ENCODE assay signal across 16 cellular contexts in genomic region chr4:2068198-2068470, GRCh38.
"Had no signal": no experiment of that assay in that cellular context is flagged by ENCODE, and none has a peak within 500 bp of the region (broad histone marks: within the 10 kb centered on the region; RNA-seq: fewer than 3 reads in every experiment).

No MANE protein-coding gene starts in this region.

- H3K9me3 Mint-ChIP-seq: activated naive CD4-positive, alpha-beta T cell treated with anti-CD3 and anti-CD28 coated beads, Interleukin-2, amount 50 U/mL, for 24 hours; activated T-helper 2 cell treated with anti-CD3 and anti-CD28 coated beads, Interferon-gamma antibody, Interleukin-2, Interleukin-4, amounts not matched to agents 10 μg/mL and 5 μg/mL and 100 μg/mL, durations not matched to agents 14 hours and 24 hours and 36 hours; mesothelial cell of epicardium; stimulated activated naive B cell treated with anti-CD40 and anti-IgM and Interleukin-4, amounts not matched to agents 10 μg/mL and 1 μg/mL and 100 μg/mL, for 72 hours had no signal

- H3K79me2 ChIP-seq: parathyroid adenoma had no signal

- H3K4me1 ChIP-seq: gastrocnemius medialis, parathyroid adenoma, uterus had no signal

- H3K4me1 Mint-ChIP-seq: activated naive CD4-positive, alpha-beta T cell treated with anti-CD3 and anti-CD28 coated beads, Interleukin-2, amount 50 U/mL, for 24 hours had no signal

- H3K36me3 ChIP-seq: gastrocnemius medialis, thyroid gland, uterus had no signal

- H3K27me3 Mint-ChIP-seq: activated naive CD4-positive, alpha-beta T cell treated with anti-CD3 and anti-CD28 coated beads, Interleukin-2, amount 50 U/mL, for 24 hours had no signal

- H3K27me3 ChIP-seq: body of pancreas, thyroid gland, uterus had no signal

- ATAC-seq: body of pancreas; left colon; stimulated activated naive B cell treated with anti-CD40 and anti-IgM and Interleukin-4, amounts not matched to agents 10 μg/mL and 1 μg/mL and 100 μg/mL, for 72 hours had no signal

- H3K9me3 ChIP-seq: body of pancreas, gastrocnemius medialis, thyroid gland, uterus had no signal

- H3K36me3 Mint-ChIP-seq: activated naive CD4-positive, alpha-beta T cell treated with anti-CD3 and anti-CD28 coated beads, Interleukin-2, amount 50 U/mL, for 24 hours; mesothelial cell of epicardium; stimulated activated naive B cell treated with anti-CD40 and anti-IgM and Interleukin-4, amounts not matched to agents 10 μg/mL and 1 μg/mL and 100 μg/mL, for 72 hours had no signal

- H3K9ac ChIP-seq: parathyroid adenoma had no signal

- DNase-seq: activated T-cell treated with anti-CD3 and anti-CD28 coated beads, Interleukin-2, amount 50 U/mL, for 1 hour; amniotic stem cell; body of pancreas; cerebellar nuclear complex; dermis blood vessel endothelial cell; gastrocnemius medialis; left colon; stimulated activated CD4-positive, alpha-beta T cell treated with anti-CD3 and anti-CD28 coated beads, Interleukin-4, amount 100 ng/mL, for 1 hour; stimulated activated naive B cell treated with anti-CD40 and anti-IgM and Interleukin-4, amounts not matched to agents 10 μg/mL and 1 μg/mL and 100 μg/mL, for 72 hours; thyroid gland; uterus had no signal

- H2AFZ ChIP-seq: parathyroid adenoma had no signal

- H3K27ac ChIP-seq: body of pancreas, gastrocnemius medialis, parathyroid adenoma, thyroid gland, uterus had no signal

- H3K4me3 Mint-ChIP-seq: activated naive CD4-positive, alpha-beta T cell treated with anti-CD3 and anti-CD28 coated beads, Interleukin-2, amount 50 U/mL, for 24 hours; mesothelial cell of epicardium; stimulated activated naive B cell treated with anti-CD40 and anti-IgM and Interleukin-4, amounts not matched to agents 10 μg/mL and 1 μg/mL and 100 μg/mL, for 72 hours had no signal

- H3K4me3 ChIP-seq: body of pancreas, gastrocnemius medialis, lung, thyroid gland, uterus had no signal

- H3K27ac Mint-ChIP-seq: activated naive CD4-positive, alpha-beta T cell treated with anti-CD3 and anti-CD28 coated beads, Interleukin-2, amount 50 U/mL, for 24 hours; activated T-helper 2 cell treated with anti-CD3 and anti-CD28 coated beads, Interferon-gamma antibody, Interleukin-2, Interleukin-4, amounts not matched to agents 10 μg/mL and 5 μg/mL and 100 μg/mL, durations not matched to agents 14 hours and 24 hours and 36 hours; stimulated activated naive B cell treated with anti-CD40 and anti-IgM and Interleukin-4, amounts not matched to agents 10 μg/mL and 1 μg/mL and 100 μg/mL, for 72 hours had no signal
